2 cellular contexts compared by ENCODE assay signal in the genomic region with DNA sequence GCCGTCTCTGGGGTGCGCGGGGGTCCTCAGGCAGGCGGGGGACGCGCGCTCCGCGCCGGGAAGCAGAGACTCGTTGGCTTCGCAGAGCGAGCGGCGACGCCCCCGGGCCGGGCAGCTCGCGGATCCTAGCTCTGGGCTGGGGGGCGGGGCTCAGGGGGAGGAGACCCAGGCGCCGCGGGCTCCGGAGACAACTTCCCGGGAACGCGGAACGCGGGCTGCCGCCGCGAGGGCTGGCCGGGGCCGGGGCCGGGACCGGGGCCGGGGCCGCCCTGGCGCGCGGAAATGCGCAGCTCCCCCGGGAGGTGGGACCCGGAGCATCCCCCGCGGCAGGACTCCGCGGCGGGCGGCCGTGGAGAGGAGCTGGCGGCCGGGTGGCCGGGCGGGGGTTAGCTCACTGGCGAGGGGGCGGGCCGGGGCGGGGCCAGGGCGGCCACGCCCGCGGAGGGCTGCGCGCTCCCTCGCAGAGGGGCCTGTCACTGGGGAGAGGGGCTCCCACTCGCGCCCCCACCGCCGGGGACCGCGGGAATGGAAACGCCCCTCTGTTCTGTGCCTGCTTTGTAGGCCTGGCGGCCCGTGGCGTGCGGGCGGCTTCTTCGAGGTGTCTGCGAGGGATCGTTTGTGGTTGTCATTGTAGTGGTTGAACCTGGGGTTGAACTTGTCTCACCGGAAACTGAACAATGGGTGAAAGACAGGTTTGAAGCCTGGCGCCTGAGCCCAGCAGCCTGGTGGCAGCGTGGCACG.
TF ChIP-seq lines count a peak whose summit lies in the region.

A gene (minus strand): TSS at position 98 of the 741 bp plus-strand sequence.

TF ChIP-seq in SK-N-SH, 30 proteins besides CTCF, POLR2A, EP300 and RAD21 (continued from another document):
- TF ChIP-seq, protein P1, sequence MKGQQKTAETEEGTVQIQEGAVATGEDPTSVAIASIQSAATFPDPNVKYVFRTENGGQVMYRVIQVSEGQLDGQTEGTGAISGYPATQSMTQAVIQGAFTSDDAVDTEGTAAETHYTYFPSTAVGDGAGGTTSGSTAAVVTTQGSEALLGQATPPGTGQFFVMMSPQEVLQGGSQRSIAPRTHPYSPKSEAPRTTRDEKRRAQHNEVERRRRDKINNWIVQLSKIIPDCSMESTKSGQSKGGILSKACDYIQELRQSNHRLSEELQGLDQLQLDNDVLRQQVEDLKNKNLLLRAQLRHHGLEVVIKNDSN (IDR thresholded peaks at IDR 0.05; ENCODE audit: borderline replicate concordance, low read depth), result no peak
- TF ChIP-seq TAF1 (IDR thresholded peaks at IDR 0.05; ENCODE audit: borderline replicate concordance, low read depth, low read length), result no peak
- TF ChIP-seq, protein P2, sequence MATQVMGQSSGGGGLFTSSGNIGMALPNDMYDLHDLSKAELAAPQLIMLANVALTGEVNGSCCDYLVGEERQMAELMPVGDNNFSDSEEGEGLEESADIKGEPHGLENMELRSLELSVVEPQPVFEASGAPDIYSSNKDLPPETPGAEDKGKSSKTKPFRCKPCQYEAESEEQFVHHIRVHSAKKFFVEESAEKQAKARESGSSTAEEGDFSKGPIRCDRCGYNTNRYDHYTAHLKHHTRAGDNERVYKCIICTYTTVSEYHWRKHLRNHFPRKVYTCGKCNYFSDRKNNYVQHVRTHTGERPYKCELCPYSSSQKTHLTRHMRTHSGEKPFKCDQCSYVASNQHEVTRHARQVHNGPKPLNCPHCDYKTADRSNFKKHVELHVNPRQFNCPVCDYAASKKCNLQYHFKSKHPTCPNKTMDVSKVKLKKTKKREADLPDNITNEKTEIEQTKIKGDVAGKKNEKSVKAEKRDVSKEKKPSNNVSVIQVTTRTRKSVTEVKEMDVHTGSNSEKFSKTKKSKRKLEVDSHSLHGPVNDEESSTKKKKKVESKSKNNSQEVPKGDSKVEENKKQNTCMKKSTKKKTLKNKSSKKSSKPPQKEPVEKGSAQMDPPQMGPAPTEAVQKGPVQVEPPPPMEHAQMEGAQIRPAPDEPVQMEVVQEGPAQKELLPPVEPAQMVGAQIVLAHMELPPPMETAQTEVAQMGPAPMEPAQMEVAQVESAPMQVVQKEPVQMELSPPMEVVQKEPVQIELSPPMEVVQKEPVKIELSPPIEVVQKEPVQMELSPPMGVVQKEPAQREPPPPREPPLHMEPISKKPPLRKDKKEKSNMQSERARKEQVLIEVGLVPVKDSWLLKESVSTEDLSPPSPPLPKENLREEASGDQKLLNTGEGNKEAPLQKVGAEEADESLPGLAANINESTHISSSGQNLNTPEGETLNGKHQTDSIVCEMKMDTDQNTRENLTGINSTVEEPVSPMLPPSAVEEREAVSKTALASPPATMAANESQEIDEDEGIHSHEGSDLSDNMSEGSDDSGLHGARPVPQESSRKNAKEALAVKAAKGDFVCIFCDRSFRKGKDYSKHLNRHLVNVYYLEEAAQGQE (IDR thresholded peaks at IDR 0.05; ENCODE audit: low read depth, low read length), result no peak
- TF ChIP-seq FOXM1 (IDR thresholded peaks at IDR 0.05; ENCODE audit: low read depth), result no peak
- no peak for TF ChIP-seq GABPA (IDR thresholded peaks at IDR 0.05; ENCODE audit: low read depth)
- TF ChIP-seq, protein P3, sequence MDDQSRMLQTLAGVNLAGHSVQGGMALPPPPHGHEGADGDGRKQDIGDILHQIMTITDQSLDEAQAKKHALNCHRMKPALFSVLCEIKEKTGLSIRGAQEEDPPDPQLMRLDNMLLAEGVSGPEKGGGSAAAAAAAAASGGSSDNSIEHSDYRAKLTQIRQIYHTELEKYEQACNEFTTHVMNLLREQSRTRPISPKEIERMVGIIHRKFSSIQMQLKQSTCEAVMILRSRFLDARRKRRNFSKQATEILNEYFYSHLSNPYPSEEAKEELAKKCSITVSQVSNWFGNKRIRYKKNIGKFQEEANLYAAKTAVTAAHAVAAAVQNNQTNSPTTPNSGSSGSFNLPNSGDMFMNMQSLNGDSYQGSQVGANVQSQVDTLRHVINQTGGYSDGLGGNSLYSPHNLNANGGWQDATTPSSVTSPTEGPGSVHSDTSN (IDR thresholded peaks at IDR 0.05), result no peak
- TF ChIP-seq MEF2A (IDR thresholded peaks at IDR 0.05; ENCODE audit: borderline replicate concordance, low read depth), result no peak
- no peak for TF ChIP-seq NRF1 (IDR thresholded peaks at IDR 0.05; ENCODE audit: low read depth, low read length)
- no peak for TF ChIP-seq SMC3 (IDR thresholded peaks at IDR 0.05; ENCODE audit: low read depth, low read length)
- no peak for TF ChIP-seq CHD2 (IDR thresholded peaks at IDR 0.05; ENCODE audit: low read length, partially characterized antibody)

TF ChIP-seq in SK-N-SH treated with all-trans-retinoic acid at 6 μM for 48 hours, 23 proteins besides CTCF, POLR2A, EP300 and RAD21 (continued from another document):
- TF ChIP-seq, protein P4, sequence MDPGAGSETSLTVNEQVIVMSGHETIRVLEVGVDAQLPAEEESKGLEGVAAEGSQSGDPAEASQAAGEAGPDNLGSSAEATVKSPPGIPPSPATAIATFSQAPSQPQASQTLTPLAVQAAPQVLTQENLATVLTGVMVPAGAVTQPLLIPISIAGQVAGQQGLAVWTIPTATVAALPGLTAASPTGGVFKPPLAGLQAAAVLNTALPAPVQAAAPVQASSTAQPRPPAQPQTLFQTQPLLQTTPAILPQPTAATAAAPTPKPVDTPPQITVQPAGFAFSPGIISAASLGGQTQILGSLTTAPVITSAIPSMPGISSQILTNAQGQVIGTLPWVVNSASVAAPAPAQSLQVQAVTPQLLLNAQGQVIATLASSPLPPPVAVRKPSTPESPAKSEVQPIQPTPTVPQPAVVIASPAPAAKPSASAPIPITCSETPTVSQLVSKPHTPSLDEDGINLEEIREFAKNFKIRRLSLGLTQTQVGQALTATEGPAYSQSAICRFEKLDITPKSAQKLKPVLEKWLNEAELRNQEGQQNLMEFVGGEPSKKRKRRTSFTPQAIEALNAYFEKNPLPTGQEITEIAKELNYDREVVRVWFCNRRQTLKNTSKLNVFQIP (CRISPR knock-in tag; IDR thresholded peaks at IDR 0.05; ENCODE audit: borderline replicate concordance, low read depth), result no peak
- TF ChIP-seq ESRRG (CRISPR knock-in tag; IDR thresholded peaks at IDR 0.05) (no peak), RARB (CRISPR knock-in tag; IDR thresholded peaks at IDR 0.05) (no peak)
